In genomic region chr15:80955571-80956452, GRCh38 we compare ENCODE assay signal across 8 cellular contexts. TPM values are rescaled to one million over a fixed set of nuclear protein-coding genes. Genes with fewer than 3 reads are reported as not detected.
DNase-seq lines count a peak whose midpoint lies in the region; ATAC-seq and TF ChIP-seq lines count a peak whose summit lies in the region.
"Not testable (repeated sequence)": the region's sequence is repeated elsewhere in the genome, so short reads cannot be mapped to it uniquely, and the experiment has no call there.

No MANE protein-coding gene starts in this region.

- not testable (repeated sequence) for H3K79me2 ChIP-seq in Karpas-422 (ENCODE audit: low read length)

- not testable (repeated sequence) for H3K9me2 ChIP-seq in Karpas-422 (replicated peaks; ENCODE audit: insufficient read depth, low read length)

- intact Hi-C loops in left lung (cut with DNase I): not testable (repeated sequence)

- not testable (repeated sequence) for H3K36me3 Mint-ChIP-seq in activated T-cell treated with anti-CD3 and anti-CD28 coated beads, Interleukin-2, amount 50 U/mL, for 72 hours (ENCODE audit: insufficient read depth in 2 of 2)

- not testable (repeated sequence) for H3K9ac ChIP-seq in Karpas-422 (ENCODE audit: low read length)

- not testable (repeated sequence) for H4K20me1 ChIP-seq in Karpas-422 (ENCODE audit: insufficient read depth, low read depth, low read length)

- not testable (repeated sequence) for H3K4me2 ChIP-seq in Karpas-422 (ENCODE audit: low read depth, low read length, poor library complexity, severe bottlenecking)

- not testable (repeated sequence) for TF ChIP-seq CTCF in choroid plexus epithelial cell (conservative IDR thresholded peaks at IDR 0.05; ENCODE audit: low read depth, low read length); left lung (IDR thresholded peaks at IDR 0.05)

- H3K9me3 ChIP-seq in Karpas-422 (ENCODE audit: low read length); left lung: not testable (repeated sequence)

- H3K4me1 Mint-ChIP-seq in activated T-cell treated with anti-CD3 and anti-CD28 coated beads, Interleukin-2, amount 50 U/mL, for 72 hours (ENCODE audit: low read depth): peaks cover 17% of the 10 kb centered on the region

- H3K27ac Mint-ChIP-seq in activated T-cell treated with anti-CD3 and anti-CD28 coated beads, Interleukin-2, amount 50 U/mL, for 72 hours: not testable (repeated sequence)

- H3K36me3 ChIP-seq in Karpas-422 (ENCODE audit: insufficient read depth, low read length): not testable (repeated sequence)
- H3K36me3 ChIP-seq in left lung: peaks cover 0 to 37% of the 10 kb centered on the region in 2 donors

- not testable (repeated sequence) for H3K4me1 ChIP-seq in Karpas-422 (ENCODE audit: low read length); left lung

- H3K4me3 ChIP-seq in Karpas-422 (ENCODE audit: low read length); choroid plexus epithelial cell (ENCODE audit: low read depth, low read length); left lung: not testable (repeated sequence)

- not testable (repeated sequence) for H2AFZ ChIP-seq in Karpas-422 (ENCODE audit: low read length)

- not testable (repeated sequence) for H3K9me3 Mint-ChIP-seq in activated T-cell treated with anti-CD3 and anti-CD28 coated beads, Interleukin-2, amount 50 U/mL, for 72 hours

- H3K4me3 Mint-ChIP-seq in activated T-cell treated with anti-CD3 and anti-CD28 coated beads, Interleukin-2, amount 50 U/mL, for 72 hours: not testable (repeated sequence)

- peak; percentile 99 for ATAC-seq in activated T-cell treated with anti-CD3 and anti-CD28 coated beads, Interleukin-2, amount 50 U/mL, for 72 hours (replicated peaks in 1 of 2)
- peak; percentile 72 for ATAC-seq in left lung

- not testable (repeated sequence) for H3K27ac ChIP-seq in Karpas-422 (ENCODE audit: low read length); left lung

- H3K27me3 Mint-ChIP-seq in activated T-cell treated with anti-CD3 and anti-CD28 coated beads, Interleukin-2, amount 50 U/mL, for 72 hours (ENCODE audit: low read depth): not testable (repeated sequence)

- not testable (repeated sequence) for H3K27me3 ChIP-seq in Karpas-422 (ENCODE audit: low read length); left lung

- DNase-seq in A172 (ENCODE audit: low spot score) (peak; percentile 95), GM04504 (ENCODE audit: low read depth) (peak; percentile 77), Karpas-422 (peak; percentile 29), SW480 (ENCODE audit: low spot score) (peak; percentile 92), choroid plexus epithelial cell (ENCODE audit: low read depth) (peak; percentile 88)
- peak; percentile 66 to 79 for DNase-seq in activated T-cell treated with anti-CD3 and anti-CD28 coated beads, Interleukin-2, amount 50 U/mL, for 72 hours
- not testable (repeated sequence) for DNase-seq in left lung
- peak; percentile 81 for DNase-seq in stimulated activated CD4-positive, alpha-beta T cell treated with anti-CD3 and anti-CD28 coated beads, Interleukin-1b, Interleukin-23, amount 100 ng/mL, for 48 hours

RNA-seq across cellular contexts. Expression of gene MESD, which starts 33.8 kb away (rescaled TPM):
- 19.5 and 20.2 TPM in 2 replicates for total RNA-seq in A172 (2014; rRNA removed; shearing (Covaris generic))
- 10.9 and 13.7 TPM in 2 replicates for total RNA-seq in Karpas-422 (2014; rRNA removed; shearing (Covaris generic); ENCODE audit: low replicate concordance)
- 10 to 100 TPM; 19.6 to 23.8 TPM for total RNA-seq in activated T-cell treated with anti-CD3 and anti-CD28 coated beads, Interleukin-2, amount 50 U/mL, for 72 hours
- 10 to 100 TPM; 24.2 to 28.2 TPM for total RNA-seq in left lung

RNA-seq across cellular contexts. Expression of gene TLNRD1, which starts 44.9 kb away (rescaled TPM):
- 9.4 and 11.8 TPM in 2 replicates for total RNA-seq in A172 (2014; rRNA removed; shearing (Covaris generic))
- total RNA-seq in Karpas-422 (2014; rRNA removed; shearing (Covaris generic); ENCODE audit: low replicate concordance): 5.4 and 12.8 TPM in 2 replicates
- 10 to 100 TPM; 11.3 to 17.2 TPM for total RNA-seq in activated T-cell treated with anti-CD3 and anti-CD28 coated beads, Interleukin-2, amount 50 U/mL, for 72 hours
- 10 to 100 TPM; 19.2 to 27.6 TPM for total RNA-seq in left lung
